ENCODE assay signal across 1 cellular context in the genomic region with DNA sequence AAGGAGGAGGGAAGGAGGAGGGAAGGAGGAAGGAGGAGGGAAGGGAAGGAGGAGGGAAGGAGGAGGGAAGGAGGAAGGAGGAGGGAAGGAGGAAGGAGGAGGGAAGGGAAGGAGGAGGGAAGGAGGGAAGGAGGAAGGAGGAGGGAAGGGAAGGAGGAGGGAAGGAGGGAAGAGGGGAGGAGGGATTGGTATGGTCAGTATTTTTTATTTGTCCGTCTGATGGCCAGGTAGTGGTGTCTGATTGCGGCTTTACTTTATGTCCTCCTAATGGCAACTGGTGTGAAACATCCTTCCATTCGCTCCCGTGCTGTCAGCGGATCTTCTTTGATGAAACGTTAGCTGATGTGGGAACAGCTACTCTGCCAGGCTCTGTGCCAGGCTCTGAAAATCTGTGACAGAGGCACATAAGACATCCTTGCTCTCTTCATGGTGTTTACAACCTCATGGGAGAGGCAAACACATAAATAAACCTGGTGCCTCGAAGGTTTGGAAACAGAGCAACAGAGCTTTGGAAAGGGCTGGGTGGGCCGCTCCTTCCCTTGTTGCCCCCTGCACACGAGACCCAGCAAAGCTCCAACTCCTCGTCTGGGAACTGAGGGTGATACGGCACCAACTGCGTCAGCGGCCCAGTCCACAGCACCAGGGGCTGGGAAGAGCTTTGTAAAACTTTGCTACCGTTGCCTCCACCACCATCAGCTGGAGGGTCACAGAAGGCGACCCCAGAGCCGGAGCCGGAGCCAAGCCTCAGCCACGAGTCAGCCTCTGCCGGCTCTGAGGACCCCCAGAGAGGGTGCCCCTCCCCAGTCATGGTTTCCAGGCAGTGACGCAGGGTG.
TF ChIP-seq lines count a peak whose summit lies in the region.

No MANE protein-coding gene starts in this region.

TF ChIP-seq in H1, 55 proteins besides CTCF, POLR2A, EP300 and RAD21 (continued from another document):
- TF ChIP-seq, protein P1, sequence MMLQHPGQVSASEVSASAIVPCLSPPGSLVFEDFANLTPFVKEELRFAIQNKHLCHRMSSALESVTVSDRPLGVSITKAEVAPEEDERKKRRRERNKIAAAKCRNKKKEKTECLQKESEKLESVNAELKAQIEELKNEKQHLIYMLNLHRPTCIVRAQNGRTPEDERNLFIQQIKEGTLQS (IDR thresholded peaks at IDR 0.05; ENCODE audit: insufficient read depth, low read depth, low read length): no peak
- TF ChIP-seq HDAC2 (IDR thresholded peaks at IDR 0.05; ENCODE audit: borderline replicate concordance in 1 of 2, low read depth in 2 of 2, low read length in 2 of 2) (no peak), CHD1 (IDR thresholded peaks at IDR 0.05; ENCODE audit: low read depth, low read length) (no peak), CBX5 (IDR thresholded peaks at IDR 0.05; ENCODE audit: low read depth, low read length) (no peak), SIN3A (conservative IDR thresholded peaks at IDR 0.05 in 1 of 2, IDR thresholded peaks at IDR 0.05 in 1 of 2; ENCODE audit: low read depth in 1 of 2, low read length in 2 of 2) (no peak), SIRT6 (IDR thresholded peaks at IDR 0.05; ENCODE audit: low read length) (no peak), PHF8 (conservative IDR thresholded peaks at IDR 0.05; ENCODE audit: low read depth, low read length) (no peak), GTF2F1 (IDR thresholded peaks at IDR 0.05; ENCODE audit: borderline replicate concordance, low read depth, low read length) (no peak), SRF (IDR thresholded peaks at IDR 0.05; ENCODE audit: low read depth, low read length) (no peak), TCF12 (IDR thresholded peaks at IDR 0.05; ENCODE audit: low read depth, low read length) (no peak), NANOG (IDR thresholded peaks at IDR 0.05; ENCODE audit: insufficient read depth, low read depth, low read length, poor library complexity, severe bottlenecking) (no peak), CHD7 (IDR thresholded peaks at IDR 0.05; ENCODE audit: insufficient replicate concordance, low read length) (no peak), RXRA (IDR thresholded peaks at IDR 0.05; ENCODE audit: insufficient read depth, low read depth, low read length) (no peak)
